Comparison of ENCODE assay signal across 21 cellular contexts in genomic region chr15:38540516-38540915, GRCh38. TPM values are rescaled to one million over a fixed set of nuclear protein-coding genes. Genes with fewer than 3 reads are reported as not detected.
A peak's percentile ranks its signal among the peaks of the same experiment; 100 is the strongest.
DNase-seq lines count a peak whose midpoint lies in the region; ATAC-seq, FAIRE-seq and TF ChIP-seq lines count a peak whose summit lies in the region.
"Had no signal": no experiment of that assay in that cellular context is flagged by ENCODE, and none has a peak within 500 bp of the region (broad histone marks: within the 10 kb centered on the region; RNA-seq: fewer than 3 reads in every experiment).

No MANE protein-coding gene starts in this region.

- intact Hi-C loops in left colon (cut with DNase I, micrococcal nuclease): no loop called here

- TF ChIP-seq POLR2A in GM12891 (IDR thresholded peaks at IDR 0.05; ENCODE audit: low read depth, low read length): no peak

- H3K4me1 Mint-ChIP-seq in activated T-cell treated with anti-CD3 and anti-CD28 coated beads, Interleukin-2, amount 50 U/mL, for 24 hours (ENCODE audit: low read depth): peaks cover 94% of the 10 kb centered on the region
- peaks cover 60% of the 10 kb centered on the region for H3K4me1 Mint-ChIP-seq in HFFc6 (ENCODE audit: low read depth)
- H3K4me1 Mint-ChIP-seq in activated naive CD8-positive, alpha-beta T cell treated with anti-CD3 and anti-CD28 coated beads for 36 hours: peaks cover 81% of the 10 kb centered on the region
- peaks cover 82 to 86% of the 10 kb centered on the region in 2 donors for H3K4me1 Mint-ChIP-seq in natural killer cell treated with Interleukin-12 subunit alpha and Interleukin-12 subunit beta and Interleukin-15 and Interleukin-18, amount 100 ng/mL, for 72 hours (ENCODE audit: low read depth in 2 of 2)
- H3K4me1 Mint-ChIP-seq: GM23338 had no signal

- ATAC-seq in natural killer cell treated with Interleukin-12 subunit alpha and Interleukin-12 subunit beta and Interleukin-15 and Interleukin-18, amount 100 ng/mL, for 72 hours: no peak
- no peak for ATAC-seq in left colon
- ATAC-seq in HG03342 (IDR thresholded peaks at IDR 0.05; ENCODE audit: unreplicated experiment): no peak
- ATAC-seq: GM23338, right lobe of liver, Right ventricle myocardium inferior had no signal

- H3K27me3 Mint-ChIP-seq in activated T-cell treated with anti-CD3 and anti-CD28 coated beads, Interleukin-2, amount 50 U/mL, for 24 hours: no peaks in the 10 kb centered on the region
- H3K27me3 Mint-ChIP-seq in HFFc6 (ENCODE audit: insufficient read depth): no peaks in the 10 kb centered on the region
- H3K27me3 Mint-ChIP-seq in activated naive CD8-positive, alpha-beta T cell treated with anti-CD3 and anti-CD28 coated beads for 36 hours: no peaks in the 10 kb centered on the region
- no peaks in the 10 kb centered on the region for H3K27me3 Mint-ChIP-seq in natural killer cell treated with Interleukin-12 subunit alpha and Interleukin-12 subunit beta and Interleukin-15 and Interleukin-18, amount 100 ng/mL, for 72 hours
- H3K27me3 Mint-ChIP-seq: memory B cell had no signal

- TF ChIP-seq CTCF in HFFc6 (IDR thresholded peaks at IDR 0.05): no peak

- H3K27ac Mint-ChIP-seq in activated T-cell treated with anti-CD3 and anti-CD28 coated beads, Interleukin-2, amount 50 U/mL, for 24 hours: peak overlapping the region; percentile 56
- peak overlapping the region; percentile 60 for H3K27ac Mint-ChIP-seq in HFFc6
- H3K27ac Mint-ChIP-seq in activated naive CD8-positive, alpha-beta T cell treated with anti-CD3 and anti-CD28 coated beads for 36 hours: peak overlapping the region; percentile 71
- H3K27ac Mint-ChIP-seq in natural killer cell treated with Interleukin-12 subunit alpha and Interleukin-12 subunit beta and Interleukin-15 and Interleukin-18, amount 100 ng/mL, for 72 hours: peak overlapping the region; percentile 62 to 90
- H3K27ac Mint-ChIP-seq: GM23338, memory B cell, nephron had no signal

- no peak overlapping the region for H3K4me3 Mint-ChIP-seq in activated T-cell treated with anti-CD3 and anti-CD28 coated beads, Interleukin-2, amount 50 U/mL, for 24 hours
- H3K4me3 Mint-ChIP-seq in HFFc6: no peak overlapping the region
- H3K4me3 Mint-ChIP-seq in activated naive CD8-positive, alpha-beta T cell treated with anti-CD3 and anti-CD28 coated beads for 36 hours: no peak overlapping the region
- H3K4me3 Mint-ChIP-seq in natural killer cell treated with Interleukin-12 subunit alpha and Interleukin-12 subunit beta and Interleukin-15 and Interleukin-18, amount 100 ng/mL, for 72 hours: peak overlapping the region; percentile 27
- H3K4me3 Mint-ChIP-seq: GM23338, memory B cell, nephron had no signal

- peaks cover 85% of the 10 kb centered on the region for H3K36me3 Mint-ChIP-seq in activated T-cell treated with anti-CD3 and anti-CD28 coated beads, Interleukin-2, amount 50 U/mL, for 24 hours (ENCODE audit: low read depth)
- H3K36me3 Mint-ChIP-seq in HFFc6 (ENCODE audit: low read depth): no peaks in the 10 kb centered on the region
- peaks cover 77% of the 10 kb centered on the region for H3K36me3 Mint-ChIP-seq in activated naive CD8-positive, alpha-beta T cell treated with anti-CD3 and anti-CD28 coated beads for 36 hours
- peaks cover 32% of the 10 kb centered on the region for H3K36me3 Mint-ChIP-seq in natural killer cell treated with Interleukin-12 subunit alpha and Interleukin-12 subunit beta and Interleukin-15 and Interleukin-18, amount 100 ng/mL, for 72 hours

- no peaks in the 10 kb centered on the region for H3K9me3 Mint-ChIP-seq in activated T-cell treated with anti-CD3 and anti-CD28 coated beads, Interleukin-2, amount 50 U/mL, for 24 hours
- H3K9me3 Mint-ChIP-seq in HFFc6: no peaks in the 10 kb centered on the region
- peaks cover 6% of the 10 kb centered on the region for H3K9me3 Mint-ChIP-seq in activated naive CD8-positive, alpha-beta T cell treated with anti-CD3 and anti-CD28 coated beads for 36 hours
- H3K9me3 Mint-ChIP-seq in natural killer cell treated with Interleukin-12 subunit alpha and Interleukin-12 subunit beta and Interleukin-15 and Interleukin-18, amount 100 ng/mL, for 72 hours: no peaks in the 10 kb centered on the region
- H3K9me3 Mint-ChIP-seq: GM23338, memory B cell, nephron had no signal

- FAIRE-seq in GM12891 (lab: Jason Lieb, UNC): no peak

- no peak for DNase-seq in activated T-cell treated with anti-CD3 and anti-CD28 coated beads, Interleukin-2, amount 50 U/mL, for 24 hours
- no peak for DNase-seq in activated T-cell treated with anti-CD3 and anti-CD28 coated beads, Interleukin-2, amount 50 U/mL, for 48 hours
- peak; percentile 32 for DNase-seq in HFFc6
- no peak for DNase-seq in activated naive CD8-positive, alpha-beta T cell treated with anti-CD3 and anti-CD28 coated beads for 36 hours
- no peak for DNase-seq in natural killer cell treated with Interleukin-12 subunit alpha and Interleukin-12 subunit beta and Interleukin-15 and Interleukin-18, amount 100 ng/mL, for 72 hours (ENCODE audit: low spot score)
- no peak for DNase-seq in GM12891 (ENCODE audit: insufficient read length, low spot score)
- no peak for DNase-seq in left colon
- DNase-seq: ACHN; activated effector memory CD4-positive, alpha-beta T cell treated with anti-CD3 and anti-CD28 coated beads, Interleukin-2, amount 50 U/mL, for 16 hours; C1 segment of cervical spinal cord; GDM1; NCI-H774; OCI-M1; right lobe of liver; testis had no signal

TF ChIP-seq in GM12891, 5 proteins besides CTCF, POLR2A, EP300 and RAD21:
- TF ChIP-seq POU2F2 (IDR thresholded peaks at IDR 0.05; ENCODE audit: low read depth, low read length): no peak
- no peak for TF ChIP-seq POLR2AphosphoS5 (IDR thresholded peaks at IDR 0.05; ENCODE audit: low read depth, low read length)
- no peak for TF ChIP-seq TAF1 (IDR thresholded peaks at IDR 0.05; ENCODE audit: low read depth, low read length)
- no peak for TF ChIP-seq SPI1 (IDR thresholded peaks at IDR 0.05; ENCODE audit: low read depth, low read length)
- TF ChIP-seq PAX5 (IDR thresholded peaks at IDR 0.05; ENCODE audit: insufficient read depth, low read length, severe bottlenecking): no peak

RNA-seq across cellular contexts. Expression of gene RASGRP1, which starts 24.1 kb away (rescaled TPM):
- total RNA-seq in HFFc6 (2021; fragmentation: NEBNext Ultra II Directional; extraction: Animal tissue kit (Norgen Biotek cat#: 25700)): under 1 TPM; 0.14 to 0.59 (median 0.37) TPM
- total RNA-seq in activated naive CD8-positive, alpha-beta T cell treated with anti-CD3 and anti-CD28 coated beads for 36 hours: 10 to 100 TPM; 42.7 to 46.6 TPM
- 100 to 1,000 TPM; 154 to 241 TPM for total RNA-seq in natural killer cell treated with Interleukin-12 subunit alpha and Interleukin-12 subunit beta and Interleukin-15 and Interleukin-18, amount 100 ng/mL, for 72 hours
- 6.3 TPM for polyA plus RNA-seq in GM12891 (2012; ENCODE audit: low read depth, missing spikeins)
- total RNA-seq in left colon: 1 to 10 TPM in 1 of 2 donors, under 1 TPM in 1; 0.84 to 1.0 TPM
- total RNA-seq: fibroblast of lung had no signal

Comparison
In these comparisons a context has a peak if more than half of its experiments do, and no peak if none do; other contexts are left out.
1. RNA of gene RASGRP1, which starts 24.1 kb away (total RNA-seq): 154 to 241 TPM in natural killer cell treated with Interleukin-12 subunit alpha and Interleukin-12 subunit beta and Interleukin-15 and Interleukin-18, amount 100 ng/mL, for 72 hours and 42.7 to 46.6 TPM in activated naive CD8-positive, alpha-beta T cell treated with anti-CD3 and anti-CD28 coated beads for 36 hours; 0.84 to 1.0 TPM in left colon and 0.14 to 0.59 TPM in HFFc6; every median in the first group is over 10 times any median in the second.
2. Peak in every context shown above with its lines, with median percentiles within 50 percentile points of each other: H3K27ac Mint-ChIP-seq.